Comparison of ENCODE assay signal across 9 cellular contexts in the genomic region with DNA sequence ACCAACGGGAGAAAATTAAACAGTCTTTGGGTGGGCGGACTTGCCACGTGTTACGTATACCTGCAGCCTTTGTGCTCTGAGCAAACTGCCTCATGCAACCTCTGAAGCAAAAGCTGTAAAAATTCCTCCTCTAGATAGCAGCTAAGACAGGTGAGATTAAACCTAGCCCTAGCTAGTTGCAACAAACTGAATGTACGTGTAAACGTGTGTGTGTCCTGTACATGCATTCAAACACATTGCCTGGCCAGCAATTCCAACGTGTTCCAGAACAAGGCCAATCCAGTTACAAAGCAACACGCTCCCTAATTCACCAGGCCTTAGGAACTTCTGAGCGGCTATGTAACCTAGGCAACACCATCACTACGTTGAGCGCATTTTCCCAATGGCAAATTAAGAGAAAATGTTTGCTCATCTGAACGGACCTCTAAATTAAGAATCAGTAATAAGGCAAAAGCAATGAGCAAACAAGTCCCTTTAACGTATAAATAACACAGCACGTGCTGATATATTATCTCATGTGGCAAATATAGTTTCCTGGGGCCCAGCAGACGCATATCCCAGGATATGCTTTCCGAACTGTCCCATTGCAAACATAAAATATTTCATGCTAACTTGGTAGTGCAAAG. TPM values are rescaled to one million over a fixed set of nuclear protein-coding genes. Genes with fewer than 3 reads are reported as not detected.
DNase-seq lines count a peak whose midpoint lies in the region; ATAC-seq, FAIRE-seq and TF ChIP-seq lines count a peak whose summit lies in the region.
"Had no signal": no experiment of that assay in that cellular context is flagged by ENCODE, and none has a peak within 500 bp of the region (broad histone marks: within the 10 kb centered on the region; RNA-seq: fewer than 3 reads in every experiment).

No MANE protein-coding gene starts in this region.

- no peak for TF ChIP-seq POLR2A in spleen (IDR thresholded peaks at IDR 0.05)

- peak overlapping the region; percentile 94 for H3K27ac ChIP-seq in keratinocyte (ENCODE audit: control insufficient read depth, insufficient read depth, low read length)
- peak overlapping the region; percentile 87 to 94 (median 91) for H3K27ac ChIP-seq in spleen

- H3K36me3 ChIP-seq in bronchial epithelial cell (ENCODE audit: control insufficient read depth, insufficient read depth, low read length) (peaks cover 10% of the 10 kb centered on the region), keratinocyte (ENCODE audit: control insufficient read depth in 2 of 2, extremely low read depth in 1 of 2, insufficient read depth in 2 of 2, low read length in 2 of 2) (peaks cover 5 to 12% of the 10 kb centered on the region in 2 experiments), spleen (peaks cover 0 to 40% (median 28%) of the 10 kb centered on the region in 6 donors)

- H2AFZ ChIP-seq in keratinocyte (ENCODE audit: control insufficient read depth, low read length) = peak overlapping the region; percentile 71

- dilution Hi-C loops in keratinocyte (cut with MboI; ENCODE audit: extremely low pct_ligation_motif_present, low sequenced_read_pairs) = no loop called here

- peak; percentile 17 for ATAC-seq in HG02759 (IDR thresholded peaks at IDR 0.05; ENCODE audit: unreplicated experiment)

- peak overlapping the region; percentile 97 for H3K9ac ChIP-seq in keratinocyte (ENCODE audit: control insufficient read depth, extremely low read depth, insufficient read depth, low read length)

- no peaks in the 10 kb centered on the region for H4K20me1 ChIP-seq in keratinocyte (ENCODE audit: control insufficient read depth, extremely low read depth, insufficient read depth, low read length)

- H3K27me3 ChIP-seq in bronchial epithelial cell (ENCODE audit: control insufficient read depth, insufficient read depth, low read length) (no peaks in the 10 kb centered on the region), keratinocyte (ENCODE audit: control insufficient read depth, extremely low read depth, insufficient read depth, low read length) (no peaks in the 10 kb centered on the region), spleen (replicated peaks in 1 of 7) (peaks cover 0 to 8% (median 0%) of the 10 kb centered on the region in 7 donors)

- FAIRE-seq in bronchial epithelial cell (lab: Jason Lieb, UNC) (no peak), keratinocyte (lab: Jason Lieb, UNC) (peak; percentile 59)
- FAIRE-seq: islet of Langerhans had no signal

- no peak for TF ChIP-seq CTCF in bronchial epithelial cell (IDR thresholded peaks at IDR 0.05; ENCODE audit: insufficient read depth, low read length, severe bottlenecking)
- TF ChIP-seq CTCF in keratinocyte (optimal IDR thresholded peaks at IDR 0.05 in 1 of 3, IDR thresholded peaks at IDR 0.05 in 1 of 3, conservative IDR thresholded peaks at IDR 0.05 in 1 of 3; ENCODE audit: extremely low read depth in 1 of 3, insufficient read depth in 2 of 3, low read length in 3 of 3) = no peak
- TF ChIP-seq CTCF in spleen (IDR thresholded peaks at IDR 0.05 in 8 of 11, conservative IDR thresholded peaks at IDR 0.05 in 3 of 11) = no peak

- intact Hi-C loops in spleen (cut with DNase I; ENCODE audit: low total_unique reads) = loop anchor here (10.0 kb wide), 1 partner anchor 452 kb away; no protein-coding TSS in a partner anchor

- DNase-seq in NCI-H510A treated with DMSO at 0.1 percent for 48 hours (lab: John Stamatoyannopoulos, UW) (peak; percentile 4), NCI-H510A (lab: John Stamatoyannopoulos, UW) (no peak), OCI-M1 (lab: John Stamatoyannopoulos, UW) (peak; percentile 48), bronchial epithelial cell (ENCODE audit: low read depth) (peak; percentile 51), keratinocyte (ENCODE audit: low read depth, low spot score) (no peak), spleen (no peak)
- DNase-seq in stimulated activated naive CD4-positive, alpha-beta T cell treated with Interleukin-2 at 50 U/mL for 16 hours (lab: John Stamatoyannopoulos, UW) = no peak

- H3K4me2 ChIP-seq in keratinocyte (ENCODE audit: control insufficient read depth, extremely low read depth, insufficient read depth, low read depth, low read length) = peak overlapping the region; percentile 100

- H3K4me1 ChIP-seq in keratinocyte (ENCODE audit: control insufficient read depth, extremely low read depth, insufficient read depth, low read length) = peaks cover 3% of the 10 kb centered on the region
- peaks cover 9 to 27% (median 17%) of the 10 kb centered on the region in 6 donors for H3K4me1 ChIP-seq in spleen

- 14 to 22% (median 21%) methylated on average over 16 of the region's 16 CpGs for WGBS in spleen, 5 donors

- H3K9me3 ChIP-seq in keratinocyte (ENCODE audit: control insufficient read depth, low read depth, low read length) (no peaks in the 10 kb centered on the region), spleen (no peaks in the 10 kb centered on the region)

- H3K4me3 ChIP-seq in bronchial epithelial cell (ENCODE audit: low read depth, low read length) (peak overlapping the region; percentile 57), keratinocyte (ENCODE audit: control insufficient read depth in 2 of 3, extremely low read depth in 1 of 3, insufficient read depth in 2 of 3, low read depth in 1 of 3, low read length in 3 of 3) (peak overlapping the region; percentile 74 to 97 (median 97)), spleen (peak overlapping the region; percentile 61 to 86 (median 78))

- H3K79me2 ChIP-seq in keratinocyte (ENCODE audit: control insufficient read depth, insufficient read depth, low read length) = peaks cover 30% of the 10 kb centered on the region

- no peaks in the 10 kb centered on the region for H3K9me1 ChIP-seq in keratinocyte (ENCODE audit: control insufficient read depth, extremely low read depth, insufficient read depth, low read length)

RNA-seq across cellular contexts. Expression of gene PPID, which starts 0.8 kb away (rescaled TPM):
- total RNA-seq in bronchial epithelial cell = 16.3 and 18.1 TPM in 2 replicates
- 12.7 to 27.2 TPM (median 24.2 TPM) in 3 replicates for polyA plus RNA-seq in keratinocyte
- polyA plus RNA-seq in keratinocyte (2011; ENCODE audit: low read depth) = 167 TPM
- polyA plus RNA-seq in keratinocyte (2011; cell fraction: cytosol; rRNA removed) = 19.7 and 33.6 TPM in 2 replicates
- 17.8 and 25.6 TPM in 2 replicates for polyA plus RNA-seq in keratinocyte (2011; cell fraction: nucleus; rRNA removed)
- 32.2 and 32.3 TPM in 2 replicates for polyA plus RNA-seq in keratinocyte (2012; ENCODE audit: low replicate concordance)
- 4.4 to 8.7 TPM (median 7.0 TPM) in 3 replicates for polyA minus RNA-seq in keratinocyte
- polyA minus RNA-seq in keratinocyte (2011; cell fraction: cytosol; rRNA and poly(A)+ RNA removed) = 10.7 TPM
- 4.2 and 5.4 TPM in 2 replicates for polyA minus RNA-seq in keratinocyte (2011; cell fraction: nucleus; rRNA and poly(A)+ RNA removed)
- total RNA-seq in spleen = 10 to 100 TPM; 16.5 to 31.5 (median 18.4) TPM
- polyA plus RNA-seq in spleen = 10 to 100 TPM; 14.3 to 24.1 (median 22.5) TPM

RNA-seq across cellular contexts. Expression of gene FNIP2, which starts 46.4 kb away (rescaled TPM):
- 16.5 and 16.6 TPM in 2 replicates for total RNA-seq in bronchial epithelial cell
- 5.4 to 11.4 TPM (median 6.2 TPM) in 3 replicates for polyA plus RNA-seq in keratinocyte
- 21.4 TPM for polyA plus RNA-seq in keratinocyte (2011; ENCODE audit: low read depth)
- polyA plus RNA-seq in keratinocyte (2011; cell fraction: cytosol; rRNA removed) = 3.8 and 5.9 TPM in 2 replicates
- 8.1 and 10.6 TPM in 2 replicates for polyA plus RNA-seq in keratinocyte (2011; cell fraction: nucleus; rRNA removed)
- polyA plus RNA-seq in keratinocyte (2012; ENCODE audit: low replicate concordance) = 4.5 and 15.3 TPM in 2 replicates
- polyA minus RNA-seq in keratinocyte = 7.2 to 29.5 TPM (median 20.9 TPM) in 3 replicates
- polyA minus RNA-seq in keratinocyte (2011; cell fraction: cytosol; rRNA and poly(A)+ RNA removed) = 5.8 TPM
- polyA minus RNA-seq in keratinocyte (2011; cell fraction: nucleus; rRNA and poly(A)+ RNA removed) = 16.1 and 34.9 TPM in 2 replicates
- 10 to 100 TPM; 25.0 to 59.1 (median 42.5) TPM for total RNA-seq in spleen
- polyA plus RNA-seq in spleen = 1 to 10 TPM; 2.4 to 9.8 (median 3.7) TPM

RNA-seq across cellular contexts. Expression of gene ETFDH, which starts 50.3 kb away (rescaled TPM):
- total RNA-seq in bronchial epithelial cell (21.9 and 35.5 TPM in 2 replicates), spleen (10 to 100 TPM; 22.6 to 45.2 (median 27.7) TPM)
- polyA plus RNA-seq in keratinocyte (15.8 to 25.5 TPM (median 21.2 TPM) in 3 replicates), spleen (10 to 100 TPM in 2 of 3 donors, 1 to 10 TPM in 1; 7.1 to 16.0 (median 15.1) TPM)
- 55.2 TPM for polyA plus RNA-seq in keratinocyte (2011; ENCODE audit: low read depth)
- polyA plus RNA-seq in keratinocyte (2011; cell fraction: cytosol; rRNA removed) = 15.5 and 25.5 TPM in 2 replicates
- polyA plus RNA-seq in keratinocyte (2011; cell fraction: nucleus; rRNA removed) = 34.9 and 42.3 TPM in 2 replicates
- polyA plus RNA-seq in keratinocyte (2012; ENCODE audit: low replicate concordance) = 9.5 and 29.5 TPM in 2 replicates
- polyA minus RNA-seq in keratinocyte = 1.3 to 11.3 TPM (median 6.9 TPM) in 3 replicates
- polyA minus RNA-seq in keratinocyte (2011; cell fraction: cytosol; rRNA and poly(A)+ RNA removed) = 9.6 TPM
- 7.3 and 13.7 TPM in 2 replicates for polyA minus RNA-seq in keratinocyte (2011; cell fraction: nucleus; rRNA and poly(A)+ RNA removed)

RNA-seq across cellular contexts. Expression of gene C4orf46, which starts 50.7 kb away (rescaled TPM):
- 2.3 and 3.4 TPM in 2 replicates for total RNA-seq in bronchial epithelial cell
- 6.6 to 14.6 TPM (median 9.7 TPM) in 3 replicates for polyA plus RNA-seq in keratinocyte
- 4.3 TPM for polyA plus RNA-seq in keratinocyte (2011; ENCODE audit: low read depth)
- polyA plus RNA-seq in keratinocyte (2011; cell fraction: cytosol; rRNA removed) = 4.3 and 8.6 TPM in 2 replicates
- polyA plus RNA-seq in keratinocyte (2011; cell fraction: nucleus; rRNA removed) = 5.9 and 6.0 TPM in 2 replicates
- 2.6 and 6.3 TPM in 2 replicates for polyA plus RNA-seq in keratinocyte (2012; ENCODE audit: low replicate concordance)
- 1.4 to 5.8 TPM (median 3.2 TPM) in 3 replicates for polyA minus RNA-seq in keratinocyte
- polyA minus RNA-seq in keratinocyte (2011; cell fraction: cytosol; rRNA and poly(A)+ RNA removed) = 6.3 TPM
- polyA minus RNA-seq in keratinocyte (2011; cell fraction: nucleus; rRNA and poly(A)+ RNA removed) = 3.5 and 6.7 TPM in 2 replicates
- 1 to 10 TPM; 2.6 to 7.4 (median 3.7) TPM for total RNA-seq in spleen
- polyA plus RNA-seq in spleen = 1 to 10 TPM; 1.9 to 3.9 (median 3.3) TPM

Comparison
In these comparisons a context has a peak if more than half of its experiments do, and no peak if none do; other contexts are left out.
1. DNase-seq: peak in NCI-H510A treated with DMSO at 0.1 percent for 48 hours (single experiment), OCI-M1 (single experiment) and bronchial epithelial cell (single experiment); none in NCI-H510A (single experiment), keratinocyte (single experiment), spleen (single experiment) and stimulated activated naive CD4-positive, alpha-beta T cell treated with Interleukin-2 at 50 U/mL for 16 hours (single experiment).
2. Peak in every context shown above with its lines, with median percentiles within 50 percentile points of each other: H3K4me3 ChIP-seq.